8 cellular contexts compared by ENCODE assay signal in the genomic region with DNA sequence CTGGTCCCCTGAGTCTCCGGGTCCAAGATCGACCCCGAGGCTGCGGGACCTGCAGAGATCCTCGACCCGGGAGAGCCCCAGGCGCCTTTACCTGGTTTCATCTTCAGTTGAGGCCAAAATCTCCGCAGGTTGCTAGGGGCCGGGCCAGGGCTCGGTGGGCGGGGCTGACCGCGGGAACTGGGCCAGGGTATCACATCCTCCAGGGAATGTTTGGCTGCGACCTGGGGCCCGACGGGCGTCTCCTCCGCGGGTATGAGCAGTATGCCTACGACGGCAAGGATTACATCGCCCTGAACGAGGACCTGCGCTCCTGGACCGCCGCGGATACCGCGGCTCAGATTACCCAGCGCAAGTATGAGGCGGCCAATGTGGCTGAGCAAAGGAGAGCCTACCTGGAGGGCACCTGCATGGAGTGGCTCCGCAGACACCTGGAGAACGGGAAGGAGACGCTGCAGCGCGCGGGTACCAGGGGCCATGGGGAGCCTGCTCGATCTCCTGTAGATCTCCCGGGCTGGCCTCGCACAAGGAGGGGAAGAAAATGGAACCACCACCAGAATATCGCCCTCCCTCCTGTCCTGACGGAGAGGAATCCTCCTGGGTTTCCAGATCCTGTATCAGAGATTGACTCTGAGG. TPM values are rescaled to one million over a fixed set of nuclear protein-coding genes. Genes with fewer than 3 reads are reported as not detected.
DNase-seq lines count a peak whose midpoint lies in the region; ATAC-seq and TF ChIP-seq lines count a peak whose summit lies in the region.

No MANE protein-coding gene starts in this region.

- CTCF ChIA-PET in GM10248 (lab: Yijun Ruan, JAX) = no interaction called here

- H3K4me3 ChIP-seq in foreskin fibroblast (ENCODE audit: low read depth in 1 of 2, low read length in 2 of 2) = peak overlapping the region; percentile 43 to 48

- H3K4me1 Mint-ChIP-seq in osteocyte (ENCODE audit: unreplicated experiment) = peaks cover 19% of the 10 kb centered on the region

- POLR2A ChIA-PET in GM10248 (lab: Yijun Ruan, JAX) = no interaction called here

- DNase-seq in GM10248 (ENCODE audit: extremely low spot score) (peak; percentile 38), foreskin fibroblast (no peak), osteocyte (ENCODE audit: extremely low spot score, unreplicated experiment) (no peak), Kasumi-1 (lab: John Stamatoyannopoulos, UW) (no peak), NCI-H2081 (lab: John Stamatoyannopoulos, UW) (no peak)
- peak; percentile 27 for DNase-seq in activated CD8-positive, alpha-beta memory T cell treated with anti-CD3 and anti-CD28 coated beads, Interleukin-2, amount 50 U/mL, for 4 hours

- TF ChIP-seq CTCF in GM10248 (IDR thresholded peaks at IDR 0.05; ENCODE audit: control extremely low read depth, extremely low read depth, low read depth, missing control alignments) (no peak), foreskin fibroblast (IDR thresholded peaks at IDR 0.05; ENCODE audit: low read depth, low read length) (no peak), osteocyte (IDR thresholded peaks at IDR 0.05) (no peak)

- peaks cover 6% of the 10 kb centered on the region for H3K36me3 Mint-ChIP-seq in osteocyte (ENCODE audit: unreplicated experiment)

- peak overlapping the region; percentile 70 for H3K4me3 Mint-ChIP-seq in osteocyte (ENCODE audit: unreplicated experiment)

- H3K27ac Mint-ChIP-seq in osteocyte (ENCODE audit: unreplicated experiment) = no peak overlapping the region

- H3K9me3 Mint-ChIP-seq in osteocyte (ENCODE audit: unreplicated experiment) = no peaks in the 10 kb centered on the region

- H3K27me3 Mint-ChIP-seq in osteocyte (ENCODE audit: unreplicated experiment) = peaks cover 36% of the 10 kb centered on the region

- no peak for ATAC-seq in GM19463 (IDR thresholded peaks at IDR 0.05; ENCODE audit: unreplicated experiment)
- no peak for ATAC-seq in HG03565 (IDR thresholded peaks at IDR 0.05; ENCODE audit: unreplicated experiment)

RNA-seq across cellular contexts. Expression of gene POLR1H, which starts 53.8 kb away (rescaled TPM):
- total RNA-seq in osteocyte = 20.1 and 20.4 TPM in 2 replicates

RNA-seq across cellular contexts. Expression of gene PPP1R11, which starts 59.8 kb away (rescaled TPM):
- total RNA-seq in osteocyte = 46.8 and 52.9 TPM in 2 replicates

Comparison
In these comparisons a context has a peak if more than half of its experiments do, and no peak if none do; other contexts are left out.
1. DNase-seq: peak in GM10248 (single experiment) and activated CD8-positive, alpha-beta memory T cell treated with anti-CD3 and anti-CD28 coated beads, Interleukin-2, amount 50 U/mL, for 4 hours (single experiment); none in foreskin fibroblast (0 of 2), osteocyte (single experiment), Kasumi-1 (0 of 2) and NCI-H2081 (0 of 2).